In the genomic region with DNA sequence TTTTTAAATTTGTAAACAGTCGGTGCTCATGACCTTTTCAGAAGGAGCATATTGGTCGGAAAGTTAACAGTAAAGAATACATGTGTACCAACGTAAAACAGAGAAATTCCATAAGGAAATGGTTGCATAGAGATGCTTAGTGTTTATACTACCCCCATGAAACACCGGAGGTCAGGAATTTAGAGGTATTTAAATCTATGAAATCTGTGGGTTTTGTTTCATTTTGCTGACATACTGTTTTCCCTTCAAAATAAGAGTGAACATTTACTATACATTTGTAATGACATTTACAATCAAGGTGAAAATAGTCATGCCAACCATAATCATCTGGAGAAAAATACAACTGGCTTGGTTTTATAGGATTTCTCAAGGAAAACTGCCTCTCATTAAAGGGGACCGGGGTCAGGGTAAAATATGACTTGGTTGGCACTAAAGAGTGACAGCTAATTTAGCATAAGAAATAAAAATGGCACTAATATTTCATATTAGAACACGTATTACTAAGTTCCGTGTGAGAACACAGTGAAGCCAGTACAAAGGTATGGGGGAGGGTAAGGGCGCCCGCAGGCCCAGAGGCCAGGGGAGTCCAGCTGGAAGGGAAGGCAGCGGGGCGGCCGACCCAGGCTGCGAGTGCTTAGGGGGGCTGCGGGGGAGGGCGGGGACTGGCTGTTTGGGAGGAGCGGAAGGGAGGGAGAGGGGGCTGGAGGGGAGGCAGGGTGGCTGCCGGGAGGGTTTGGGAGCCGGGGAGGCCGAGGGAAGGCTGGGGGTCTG, we compare ENCODE assay signal across 8 cellular contexts. TPM values are rescaled to one million over a fixed set of nuclear protein-coding genes. Genes with fewer than 3 reads are reported as not detected.
DNase-seq lines count a peak whose midpoint lies in the region; ATAC-seq lines count a peak whose summit lies in the region.

No MANE protein-coding gene starts in this region.

- H3K27ac Mint-ChIP-seq in activated CD8-positive, alpha-beta memory T cell treated with anti-CD3 and anti-CD28 coated beads, Interleukin-2, amount 10 ng/mL, durations not matched to agents 7 days and 5 days = peak overlapping the region; percentile 96
- H3K27ac Mint-ChIP-seq in activated T-cell treated with anti-CD3 and anti-CD28 coated beads, Interleukin-2, amount 50 U/mL, for 72 hours = peak overlapping the region; percentile 98
- H3K27ac Mint-ChIP-seq in natural killer cell treated with Interleukin-12 subunit alpha and Interleukin-12 subunit beta and Interleukin-15 and Interleukin-18, amount 100 ng/mL, for 72 hours = peak overlapping the region; percentile 87 to 91

- CTCF ChIA-PET in activated CD8-positive, alpha-beta memory T cell treated with anti-CD3 and anti-CD28 coated beads, Interleukin-2, amount 10 ng/mL, durations not matched to agents 7 days and 5 days (lab: Charles Lee) = interaction anchor here (0.5 to 3.6 kb wide), 7 partner anchors 16 to 189 kb away, joined by 3 to 33 read pairs (median 3); a partner anchor contains a TSS

- no peaks in the 10 kb centered on the region for H3K9me3 Mint-ChIP-seq in activated CD8-positive, alpha-beta memory T cell treated with anti-CD3 and anti-CD28 coated beads, Interleukin-2, amount 10 ng/mL, durations not matched to agents 7 days and 5 days (ENCODE audit: low read depth)
- H3K9me3 Mint-ChIP-seq in activated T-cell treated with anti-CD3 and anti-CD28 coated beads, Interleukin-2, amount 50 U/mL, for 72 hours = no peaks in the 10 kb centered on the region
- no peaks in the 10 kb centered on the region for H3K9me3 Mint-ChIP-seq in natural killer cell treated with Interleukin-12 subunit alpha and Interleukin-12 subunit beta and Interleukin-15 and Interleukin-18, amount 100 ng/mL, for 72 hours

- no peak for DNase-seq in activated CD8-positive, alpha-beta memory T cell treated with anti-CD3 and anti-CD28 coated beads, Interleukin-2, amount 10 ng/mL, durations not matched to agents 7 days and 5 days
- DNase-seq in activated CD8-positive, alpha-beta memory T cell treated with anti-CD3 and anti-CD28 coated beads, Interleukin-2, amount 50 U/mL, for 48 hours = no peak
- DNase-seq in NCI-H2107 (lab: John Stamatoyannopoulos, UW) (peak; percentile 8), fibroblast of the conjunctiva (ENCODE audit: low read depth) (peak; percentile 47), KG1 (lab: John Stamatoyannopoulos, UW) (no peak)
- DNase-seq in activated T-cell treated with anti-CD3 and anti-CD28 coated beads, Interleukin-2, amount 50 U/mL, for 72 hours = peak in 1 of 2 donors; percentile 27
- no peak for DNase-seq in natural killer cell treated with Interleukin-12 subunit alpha and Interleukin-12 subunit beta and Interleukin-15 and Interleukin-18, amount 100 ng/mL, for 72 hours (ENCODE audit: low spot score)

- peak; percentile 4 for ATAC-seq in activated CD8-positive, alpha-beta memory T cell treated with anti-CD3 and anti-CD28 coated beads, Interleukin-2, amount 10 ng/mL, durations not matched to agents 7 days and 5 days
- peak; percentile 2 for ATAC-seq in HG02588 (IDR thresholded peaks at IDR 0.05; ENCODE audit: unreplicated experiment)
- no peak for ATAC-seq in activated T-cell treated with anti-CD3 and anti-CD28 coated beads, Interleukin-2, amount 50 U/mL, for 72 hours (replicated peaks in 1 of 2)
- peak in 1 of 2 donors; percentile 2 for ATAC-seq in natural killer cell treated with Interleukin-12 subunit alpha and Interleukin-12 subunit beta and Interleukin-15 and Interleukin-18, amount 100 ng/mL, for 72 hours

- H3K4me3 Mint-ChIP-seq in activated CD8-positive, alpha-beta memory T cell treated with anti-CD3 and anti-CD28 coated beads, Interleukin-2, amount 10 ng/mL, durations not matched to agents 7 days and 5 days = peak overlapping the region; percentile 82
- peak overlapping the region; percentile 87 to 89 for H3K4me3 Mint-ChIP-seq in activated T-cell treated with anti-CD3 and anti-CD28 coated beads, Interleukin-2, amount 50 U/mL, for 72 hours
- peak overlapping the region; percentile 84 for H3K4me3 Mint-ChIP-seq in natural killer cell treated with Interleukin-12 subunit alpha and Interleukin-12 subunit beta and Interleukin-15 and Interleukin-18, amount 100 ng/mL, for 72 hours

- peaks cover 33% of the 10 kb centered on the region for H3K36me3 Mint-ChIP-seq in activated CD8-positive, alpha-beta memory T cell treated with anti-CD3 and anti-CD28 coated beads, Interleukin-2, amount 10 ng/mL, durations not matched to agents 7 days and 5 days
- peaks cover 12 to 14% of the 10 kb centered on the region in 2 donors for H3K36me3 Mint-ChIP-seq in activated T-cell treated with anti-CD3 and anti-CD28 coated beads, Interleukin-2, amount 50 U/mL, for 72 hours (ENCODE audit: insufficient read depth in 2 of 2)
- H3K36me3 Mint-ChIP-seq in natural killer cell treated with Interleukin-12 subunit alpha and Interleukin-12 subunit beta and Interleukin-15 and Interleukin-18, amount 100 ng/mL, for 72 hours = peaks cover 9% of the 10 kb centered on the region

- H3K27me3 Mint-ChIP-seq in activated CD8-positive, alpha-beta memory T cell treated with anti-CD3 and anti-CD28 coated beads, Interleukin-2, amount 10 ng/mL, durations not matched to agents 7 days and 5 days = no peaks in the 10 kb centered on the region
- H3K27me3 Mint-ChIP-seq in activated T-cell treated with anti-CD3 and anti-CD28 coated beads, Interleukin-2, amount 50 U/mL, for 72 hours (ENCODE audit: low read depth) = no peaks in the 10 kb centered on the region
- H3K27me3 Mint-ChIP-seq in natural killer cell treated with Interleukin-12 subunit alpha and Interleukin-12 subunit beta and Interleukin-15 and Interleukin-18, amount 100 ng/mL, for 72 hours = no peaks in the 10 kb centered on the region

- H3K4me1 Mint-ChIP-seq in activated CD8-positive, alpha-beta memory T cell treated with anti-CD3 and anti-CD28 coated beads, Interleukin-2, amount 10 ng/mL, durations not matched to agents 7 days and 5 days = peaks cover 56% of the 10 kb centered on the region
- peaks cover 61% of the 10 kb centered on the region for H3K4me1 Mint-ChIP-seq in activated T-cell treated with anti-CD3 and anti-CD28 coated beads, Interleukin-2, amount 50 U/mL, for 72 hours (ENCODE audit: low read depth)
- H3K4me1 Mint-ChIP-seq in natural killer cell treated with Interleukin-12 subunit alpha and Interleukin-12 subunit beta and Interleukin-15 and Interleukin-18, amount 100 ng/mL, for 72 hours (ENCODE audit: low read depth in 2 of 2) = peaks cover 40 to 59% of the 10 kb centered on the region in 2 donors

RNA-seq across cellular contexts. Expression of a gene that starts 1.1 kb away (rescaled TPM):
- total RNA-seq in activated CD8-positive, alpha-beta memory T cell treated with anti-CD3 and anti-CD28 coated beads, Interleukin-2, amount 10 ng/mL, durations not matched to agents 7 days and 5 days = not detected
- not detected for total RNA-seq in activated T-cell treated with anti-CD3 and anti-CD28 coated beads, Interleukin-2, amount 50 U/mL, for 72 hours
- not detected for total RNA-seq in natural killer cell treated with Interleukin-12 subunit alpha and Interleukin-12 subunit beta and Interleukin-15 and Interleukin-18, amount 100 ng/mL, for 72 hours

Comparison
In these comparisons a context has a peak if more than half of its experiments do, and no peak if none do; other contexts are left out.
1. ATAC-seq: peak in activated CD8-positive, alpha-beta memory T cell treated with anti-CD3 and anti-CD28 coated beads, Interleukin-2, amount 10 ng/mL, durations not matched to agents 7 days and 5 days (single experiment) and HG02588 (single experiment); none in activated T-cell treated with anti-CD3 and anti-CD28 coated beads, Interleukin-2, amount 50 U/mL, for 72 hours (0 of 2).
2. DNase-seq: peak in NCI-H2107 (single experiment) and fibroblast of the conjunctiva (single experiment); none in activated CD8-positive, alpha-beta memory T cell treated with anti-CD3 and anti-CD28 coated beads, Interleukin-2, amount 10 ng/mL, durations not matched to agents 7 days and 5 days (single experiment), activated CD8-positive, alpha-beta memory T cell treated with anti-CD3 and anti-CD28 coated beads, Interleukin-2, amount 50 U/mL, for 48 hours (single experiment), natural killer cell treated with Interleukin-12 subunit alpha and Interleukin-12 subunit beta and Interleukin-15 and Interleukin-18, amount 100 ng/mL, for 72 hours (single experiment) and KG1 (single experiment).
3. Peak in every context shown above with its lines, with median percentiles within 50 percentile points of each other: H3K27ac Mint-ChIP-seq and H3K4me3 Mint-ChIP-seq.